8 cellular contexts compared by ENCODE assay signal in genomic region chr5:122999947-123000563, GRCh38. TPM values are rescaled to one million over a fixed set of nuclear protein-coding genes. Genes with fewer than 3 reads are reported as not detected.
DNase-seq lines count a peak whose midpoint lies in the region; ATAC-seq, FAIRE-seq and TF ChIP-seq lines count a peak whose summit lies in the region.

No MANE protein-coding gene starts in this region.

- no peak overlapping the region for H3K4me3 ChIP-seq in AG04449 (ENCODE audit: low read depth, low read length)
- H3K4me3 ChIP-seq in HepG2 (replicated peaks in 1 of 3; ENCODE audit: insufficient read depth in 1 of 3, low read depth in 2 of 3, low read length in 3 of 3), result no peak overlapping the region

- H3K27ac ChIP-seq in HepG2 (ENCODE audit: extremely low read length, insufficient read depth, low read length), result no peak overlapping the region

- H3K36me3 ChIP-seq in HepG2 (replicated peaks in 1 of 2; ENCODE audit: control insufficient read depth in 1 of 2, insufficient read depth in 2 of 2, low read length in 2 of 2), result 0 out of 5 replicates have a peak, but pooled peaks cover 0 to 2% of the 10 kb centered on the region in 2 experiments

- TF ChIP-seq RAD21 in HepG2 (CRISPR knock-in tag; IDR thresholded peaks at IDR 0.05), result 0 out of 2 replicates have a peak, but pooled peaks have one; percentile 14

- H3K27me3 ChIP-seq in HepG2 (ENCODE audit: control insufficient read depth in 1 of 2, insufficient read depth in 2 of 2, low read length in 2 of 2), result no peaks in the 10 kb centered on the region

- no peak for TF ChIP-seq POLR2A in HepG2 (IDR thresholded peaks at IDR 0.05; ENCODE audit: insufficient read depth in 1 of 2, low read depth in 2 of 2, low read length in 2 of 2)

- no peak for TF ChIP-seq EP300 in HepG2 (IDR thresholded peaks at IDR 0.05; ENCODE audit: low read depth in 2 of 2, low read length in 2 of 2)
- TF ChIP-seq EP300 in HepG2 (CRISPR knock-in tag; IDR thresholded peaks at IDR 0.05; ENCODE audit: borderline replicate concordance), result no peak

- H3K9me3 ChIP-seq in HepG2 (ENCODE audit: low read length), result no peaks in the 10 kb centered on the region

- peak; percentile 47 for TF ChIP-seq CTCF in AG04449 (IDR thresholded peaks at IDR 0.05; ENCODE audit: insufficient read depth, low read length, missing control alignments)
- TF ChIP-seq CTCF in GM13976 (IDR thresholded peaks at IDR 0.05; ENCODE audit: borderline replicate concordance, control extremely low read depth, extremely low read depth, insufficient read depth, missing control alignments), result peak; percentile 63
- TF ChIP-seq CTCF in HepG2 (CRISPR knock-in tag; IDR thresholded peaks at IDR 0.05), result peak; percentile 36

- WGBS in HepG2 (ENCODE audit: low lambda C conversion rate), result 87% methylated on average over 10 of the region's 10 CpGs

- H3K79me2 ChIP-seq in HepG2 (ENCODE audit: insufficient read depth, low read length), result no peaks in the 10 kb centered on the region

- peak; percentile 88 for ATAC-seq in HG02571 (IDR thresholded peaks at IDR 0.05; ENCODE audit: unreplicated experiment)
- ATAC-seq in HepG2, result no peak

- no peak for FAIRE-seq in HepG2 (lab: Jason Lieb, UNC)

- CTCF ChIA-PET in AG04449 (lab: Yijun Ruan, JAX) (interaction anchor here (1.1 kb wide), 1 partner anchor 15 kb away, joined by 3 read pairs; no protein-coding TSS in a partner anchor), HepG2 (lab: Yijun Ruan, JAX; ENCODE audit: low intra/inter-chr PET ratio, low total read pairs) (no interaction called here)

- H2AFZ ChIP-seq in HepG2 (ENCODE audit: low read length), result no peak overlapping the region

- no peak overlapping the region for H3K4me2 ChIP-seq in HepG2 (ENCODE audit: low read depth, low read length)

- POLR2A ChIA-PET in AG04449 (lab: Yijun Ruan, JAX), result no interaction called here
- POLR2A ChIA-PET in HepG2 (lab: Yijun Ruan, JAX), result no interaction called here

- in situ Hi-C loops in GM13976 (cut with MboI; ENCODE audit: low sequenced_read_pairs, unreplicated experiment), result loop anchor here (5.0 to 10.0 kb wide), 2 partner anchors 103 to 495 kb away; no protein-coding TSS in a partner anchor
- in situ Hi-C loops in HepG2 (cut with HindIII; ENCODE audit: extremely low pct_ligation_motif_present, low pct_unique_long_range_greater_than_20kb), result no loop called here

- DNase-seq in AG04449 (ENCODE audit: low read depth, low spot score) (no peak), GM13976 (ENCODE audit: low spot score) (peak; percentile 81), MV-4-11 (lab: John Stamatoyannopoulos, UW) (peak; percentile 33), astrocyte of the hippocampus (ENCODE audit: low read depth, low spot score) (peak; percentile 14), HepG2 (ENCODE audit: low spot score) (peak; percentile 6), putamen (ENCODE audit: low spot score) (no peak), NCI-H1105 treated with DMSO at 0.1 percent for 48 hours (lab: John Stamatoyannopoulos, UW) (no peak)

- no peaks in the 10 kb centered on the region for H4K20me1 ChIP-seq in HepG2 (ENCODE audit: insufficient read depth, low read length)

- H3K9ac ChIP-seq in HepG2 (ENCODE audit: insufficient read depth, low read depth, low read length), result no peak overlapping the region

- H3K4me1 ChIP-seq in HepG2 (ENCODE audit: insufficient read depth, low read length), result no peaks in the 10 kb centered on the region

- intact Hi-C loops in HepG2 (cut with micrococcal nuclease; ENCODE audit: unreplicated experiment), result no loop called here

- BruUV-seq in HepG2 (replicated peaks; lab: Mats Ljungman, UMichigan), result no TSS peak

TF ChIP-seq in HepG2, 621 proteins besides CTCF, POLR2A, EP300 and RAD21:
- no peak for TF ChIP-seq CHD4 (IDR thresholded peaks at IDR 0.05; ENCODE audit: borderline replicate concordance, low read length)
- TF ChIP-seq STAG1 (CRISPR knock-in tag; IDR thresholded peaks at IDR 0.05), result peak; percentile 55

RNA-seq across cellular contexts. Expression of gene PPIC, which starts 36.5 kb away (rescaled TPM):
- total RNA-seq in HepG2 (2016; rRNA removed; fragmentation: Illumina TruSeq; extraction: Trizol), result 9.9 and 17.2 TPM in 2 replicates
- 3.5 and 5.4 TPM in 2 replicates for total RNA-seq in HepG2 (2016; cell fraction: cytosol; rRNA removed; fragmentation: Illumina TruSeq; extraction: Trizol; ENCODE audit: low read depth)
- total RNA-seq in HepG2 (2016; cell fraction: insoluble cytoplasmic fraction; rRNA removed; fragmentation: Illumina TruSeq; extraction: Trizol), result 11.5 and 18.9 TPM in 2 replicates
- 6.8 and 8.3 TPM in 2 replicates for total RNA-seq in HepG2 (2016; cell fraction: membrane; rRNA removed; fragmentation: Illumina TruSeq; extraction: Trizol)
- 17.3 and 18.0 TPM in 2 replicates for total RNA-seq in HepG2 (2016; cell fraction: nucleus; rRNA removed; fragmentation: Illumina TruSeq; extraction: Trizol)
- 5.1 and 6.2 TPM in 2 replicates for polyA plus RNA-seq in HepG2 (2011; rRNA removed)
- polyA plus RNA-seq in HepG2 (2011; cell fraction: cytosol; rRNA removed), result 5.1 and 6.5 TPM in 2 replicates
- polyA plus RNA-seq in HepG2 (2011; cell fraction: nucleus; rRNA removed), result 3.0 and 3.7 TPM in 2 replicates
- 2.9 and 6.8 TPM in 2 replicates for polyA plus RNA-seq in HepG2 (2012)
- polyA plus RNA-seq in HepG2 (2016; cell fraction: cytosol; fragmentation: Illumina TruSeq; extraction: Trizol; ENCODE audit: low read depth), result 5.5 and 6.1 TPM in 2 replicates
- polyA plus RNA-seq in HepG2 (2016; cell fraction: insoluble cytoplasmic fraction; fragmentation: Illumina TruSeq; extraction: Trizol; ENCODE audit: low read depth), result 15.8 and 17.1 TPM in 2 replicates
- polyA plus RNA-seq in HepG2 (2016; cell fraction: membrane; fragmentation: Illumina TruSeq; extraction: Trizol; ENCODE audit: low read depth), result 8.5 and 8.7 TPM in 2 replicates
- 38.3 and 40.5 TPM in 2 replicates for polyA plus RNA-seq in HepG2 (2016; cell fraction: nucleus; fragmentation: Illumina TruSeq; extraction: Trizol; ENCODE audit: insufficient read depth, low read depth)
- polyA minus RNA-seq in HepG2 (2011; rRNA and poly(A)+ RNA removed; ENCODE audit: low replicate concordance), result 10.9 and 34.0 TPM in 2 replicates
- 3.0 and 3.1 TPM in 2 replicates for polyA minus RNA-seq in HepG2 (2011; cell fraction: cytosol; rRNA and poly(A)+ RNA removed)
- polyA minus RNA-seq in HepG2 (2011; cell fraction: nucleus; rRNA and poly(A)+ RNA removed), result 3.3 and 4.0 TPM in 2 replicates

Comparison
In these comparisons a context has a peak if more than half of its experiments do, and no peak if none do; other contexts are left out.
1. DNase-seq: peak in GM13976 (single experiment), MV-4-11 (single experiment), astrocyte of the hippocampus (single experiment) and HepG2 (single experiment); none in AG04449 (single experiment), putamen (single experiment) and NCI-H1105 treated with DMSO at 0.1 percent for 48 hours (single experiment).
2. Peak in every context shown above with its lines, with median percentiles within 50 percentile points of each other: CTCF ChIP-seq.